8 cellular contexts compared by ENCODE assay signal in the genomic region with DNA sequence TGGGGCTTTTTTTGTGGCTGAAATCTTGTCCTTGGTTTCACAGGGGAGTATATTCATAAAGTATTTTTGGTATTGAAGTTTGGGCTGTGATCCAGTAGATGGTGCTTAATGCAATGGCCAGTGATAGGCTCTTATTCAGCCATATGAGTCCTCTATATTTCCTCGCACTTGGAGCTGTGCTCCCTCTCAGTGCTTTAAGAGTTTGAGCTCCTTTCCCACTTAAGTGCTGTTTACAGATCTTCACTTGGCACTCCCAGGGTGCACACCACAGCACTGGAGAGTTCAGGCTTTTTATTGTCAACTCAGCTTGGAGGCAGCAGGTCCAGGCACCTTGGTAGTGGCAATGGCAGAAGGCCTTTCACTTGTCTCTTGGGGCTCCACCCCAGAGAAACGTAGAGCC.
"Had no signal": no experiment of that assay in that cellular context is flagged by ENCODE, and none has a peak within 500 bp of the region (broad histone marks: within the 10 kb centered on the region; RNA-seq: fewer than 3 reads in every experiment).

No MANE protein-coding gene starts in this region.

- ATAC-seq: GM12878 had no signal

- FAIRE-seq: G401.6, GM12878, GM12891, GM12892, GM18507, GM19239 had no signal

- H3K4me3 ChIP-seq: GM12878 had no signal

- DNase-seq: GDM1, GF-D8 had no signal
